Comparison of ENCODE assay signal across 8 cellular contexts in genomic region chr5:96808868-96809558, GRCh38. TPM values are rescaled to one million over a fixed set of nuclear protein-coding genes. Genes with fewer than 3 reads are reported as not detected.
A peak's percentile ranks its signal among the peaks of the same experiment; 100 is the strongest.
DNase-seq lines count a peak whose midpoint lies in the region; ATAC-seq and TF ChIP-seq lines count a peak whose summit lies in the region.

No MANE protein-coding gene starts in this region.

- H3K9ac ChIP-seq in H9 (ENCODE audit: extremely low read depth, insufficient read length, low read length): no peak overlapping the region
- H3K9ac ChIP-seq in SU-DHL-6 (ENCODE audit: low read length): no peak overlapping the region; the same call in 1 of the 2 replicates

- no peak overlapping the region for H4K91ac ChIP-seq in H9 (ENCODE audit: insufficient read length, low read depth, low read length)

- no peaks in the 10 kb centered on the region for H3K9me2 ChIP-seq in SU-DHL-6 (replicated peaks; ENCODE audit: insufficient read depth, low read length)

- no peak overlapping the region for H2BK15ac ChIP-seq in H9 (ENCODE audit: low read depth, low read length)

- H2AFZ ChIP-seq in H9 (ENCODE audit: low read length): no peak overlapping the region
- peak overlapping the region; percentile 82 for H2AFZ ChIP-seq in SU-DHL-6 (ENCODE audit: low read depth, low read length, severe bottlenecking)

- H2BK120ac ChIP-seq in H9 (ENCODE audit: low read depth, low read length, poor library complexity, severe bottlenecking): no peak overlapping the region

- H3K4me1 Mint-ChIP-seq in H9: peaks cover 21 to 22% of the 10 kb centered on the region in 2 experiments

- no peak overlapping the region for H3K18ac ChIP-seq in H9 (ENCODE audit: insufficient read length, low read depth, low read length)

- H3K23ac ChIP-seq in H9 (ENCODE audit: insufficient read length, low read depth, low read length): no peak overlapping the region

- H3K4me1 ChIP-seq in H9 (ENCODE audit: insufficient read depth, low read length) (no peaks in the 10 kb centered on the region), esophagus squamous epithelium (peaks cover 6 to 36% (median 17%) of the 10 kb centered on the region in 3 donors)

- no peaks in the 10 kb centered on the region for H3K79me1 ChIP-seq in H9 (ENCODE audit: insufficient read depth, low read depth, low read length, poor library complexity, severe bottlenecking)

- peak overlapping the region; percentile 92 to 98; a peak in 2 of 5 replicates for H3K4me3 Mint-ChIP-seq in H9

- H3K27me3 ChIP-seq in H9 (ENCODE audit: insufficient read depth, low read length) (no peaks in the 10 kb centered on the region), SU-DHL-6 (ENCODE audit: low read length) (no peaks in the 10 kb centered on the region), esophagus squamous epithelium (no peaks in the 10 kb centered on the region)

- H3T11ph ChIP-seq in H9 (ENCODE audit: low read length): no peak overlapping the region

- H3K4ac ChIP-seq in H9 (ENCODE audit: low read depth, low read length): no peak overlapping the region

- intact Hi-C loops in esophagus squamous epithelium (cut with DNase I): no loop called here

- H3F3A ChIP-seq in SU-DHL-6 (ENCODE audit: insufficient read depth): peaks cover 11% of the 10 kb centered on the region; the same call in 1 of the 2 replicates

- no peaks in the 10 kb centered on the region; a peak in 1 of 5 replicates for H3K9me3 Mint-ChIP-seq in H9

- H2BK20ac ChIP-seq in H9 (ENCODE audit: low read depth, low read length, poor library complexity, severe bottlenecking): no peak overlapping the region

- H4K20me1 ChIP-seq in H9 (ENCODE audit: control insufficient read depth, insufficient read depth, insufficient read length) (no peaks in the 10 kb centered on the region), SU-DHL-6 (ENCODE audit: low read depth, low read length) (no peaks in the 10 kb centered on the region)

- H3K36me3 ChIP-seq in SU-DHL-6 (ENCODE audit: low read length) (no peaks in the 10 kb centered on the region), esophagus squamous epithelium (no peaks in the 10 kb centered on the region)

- no peaks in the 10 kb centered on the region for H3K9me3 ChIP-seq in H9 (ENCODE audit: control insufficient read depth, low read depth, low read length)
- H3K9me3 ChIP-seq in SU-DHL-6 (ENCODE audit: insufficient read depth, low read length): no peaks in the 10 kb centered on the region
- no peaks in the 10 kb centered on the region for H3K9me3 ChIP-seq in esophagus squamous epithelium

- H3K56ac ChIP-seq in H9 (ENCODE audit: insufficient read length, low read depth, low read length): no peak overlapping the region

- H3K23me2 ChIP-seq in H9 (ENCODE audit: insufficient read length, low read depth, low read length, poor library complexity, severe bottlenecking): peaks cover 5% of the 10 kb centered on the region

- no peak for TF ChIP-seq POLR2A in esophagus squamous epithelium (IDR thresholded peaks at IDR 0.05)

- H2BK5ac ChIP-seq in H9 (ENCODE audit: insufficient read length, low read length): no peak overlapping the region

- H3K27ac ChIP-seq in H9 (ENCODE audit: insufficient read length, low read depth, low read length) (no peak overlapping the region), SU-DHL-6 (ENCODE audit: low read depth, low read length) (no peak overlapping the region), esophagus squamous epithelium (peak overlapping the region in 2 of 4 donors; percentile 95 to 100), skin epidermis (peak overlapping the region in 17 of 21 experiments; percentile 38 to 100 (median 100))

- H3K4me3 ChIP-seq in SU-DHL-6 (ENCODE audit: insufficient read depth, low read length, poor library complexity, severe bottlenecking): no peak overlapping the region
- peak overlapping the region in 3 of 4 donors; percentile 68 to 96 (median 84) for H3K4me3 ChIP-seq in esophagus squamous epithelium
- peak overlapping the region in 2 of 7 experiments; percentile 65 to 84 for H3K4me3 ChIP-seq in skin epidermis

- no peak for ATAC-seq in GM18502 (IDR thresholded peaks at IDR 0.05; ENCODE audit: poor library complexity, unreplicated experiment)
- ATAC-seq in HG03439 (IDR thresholded peaks at IDR 0.05; ENCODE audit: unreplicated experiment): no peak

- H2AK5ac ChIP-seq in H9 (ENCODE audit: insufficient read length, low read length): no peak overlapping the region

- H4K8ac ChIP-seq in H9 (replicated peaks; ENCODE audit: insufficient read length, low read depth, low read length): no peak overlapping the region

- WGBS in H9 (ENCODE audit: extremely low coverage, insufficient read length, low lambda C conversion rate): no CpG with 5 or more reads among the region's 8 CpGs
- 87 to 90% methylated on average over 8 of the region's 8 CpGs for WGBS in esophagus squamous epithelium, 2 donors

- no peak overlapping the region for H4K5ac ChIP-seq in H9 (ENCODE audit: insufficient read length, low read depth, low read length)

- H3K79me2 ChIP-seq in H9 (ENCODE audit: insufficient read depth, low read length) (no peaks in the 10 kb centered on the region), SU-DHL-6 (ENCODE audit: insufficient read depth, low read length) (peaks cover 19% of the 10 kb centered on the region)

- H3K27ac Mint-ChIP-seq in H9: no peak overlapping the region

- H3K36me3 Mint-ChIP-seq in H9 (ENCODE audit: insufficient read depth in 1 of 3, low read depth in 3 of 3): no peaks in the 10 kb centered on the region

- no peak overlapping the region for H2BK12ac ChIP-seq in H9 (ENCODE audit: insufficient read length, low read depth, low read length)

- H3K27me3 Mint-ChIP-seq in H9 (ENCODE audit: low read depth): peaks cover 17% of the 10 kb centered on the region

- TF ChIP-seq CTCF in H9 (conservative IDR thresholded peaks at IDR 0.05) (no peak), SU-DHL-6 (IDR thresholded peaks at IDR 0.05; ENCODE audit: insufficient read depth, low read length, poor library complexity, severe bottlenecking) (no peak), esophagus squamous epithelium (IDR thresholded peaks at IDR 0.05) (no peak)

- no peak overlapping the region for H3K14ac ChIP-seq in H9 (ENCODE audit: insufficient read depth, low read length)

- DNase-seq in H9: no peak
- DNase-seq in esophagus squamous epithelium (lab: John Stamatoyannopoulos, UW): no peak
- no peak for DNase-seq in NCI-H69 (lab: John Stamatoyannopoulos, UW)
- no peak for DNase-seq in NCI-H2227 (lab: John Stamatoyannopoulos, UW; ENCODE audit: unreplicated experiment)

- H3K4me2 ChIP-seq in H9 (ENCODE audit: insufficient read depth, insufficient read length, low read length) (no peak overlapping the region), SU-DHL-6 (ENCODE audit: low read depth, low read length, poor library complexity, severe bottlenecking) (peak overlapping the region; percentile 97)

RNA-seq across cellular contexts. Expression of gene ERAP1, which starts 1.3 kb away (rescaled TPM):
- total RNA-seq in H9 (2021) (14.5 and 15.9 TPM in 2 replicates), esophagus squamous epithelium (10 to 100 TPM; 17.7 to 28.2 (median 20.9) TPM)

Comparison
In these comparisons a context has a peak if more than half of its experiments do, and no peak if none do; other contexts are left out.
1. H3K27ac ChIP-seq: peak in skin epidermis (17 of 21); none in H9 (single experiment) and SU-DHL-6 (single experiment).